Comparison of ENCODE assay signal across 21 cellular contexts in genomic region chr10:76070861-76071260, GRCh38.
A peak's percentile ranks its signal among the peaks of the same experiment; 100 is the strongest.
DNase-seq lines count a peak whose midpoint lies in the region; ATAC-seq and TF ChIP-seq lines count a peak whose summit lies in the region.
"Had no signal": no experiment of that assay in that cellular context is flagged by ENCODE, and none has a peak within 500 bp of the region (broad histone marks: within the 10 kb centered on the region; RNA-seq: fewer than 3 reads in every experiment).

No MANE protein-coding gene starts in this region.

- DNase-seq in SJCRH30 (peak; percentile 35 to 70), hepatocyte (ENCODE audit: low spot score) (no peak), prostate gland (ENCODE audit: low spot score) (no peak), transverse colon (no peak), NCI-H2029 treated with DMSO at 0.1 percent for 48 hours (lab: John Stamatoyannopoulos, UW) (no peak), OCI-M2 (lab: John Stamatoyannopoulos, UW; ENCODE audit: unreplicated experiment) (no peak), ecto neural progenitor cell (ENCODE audit: low spot score) (no peak)
- DNase-seq in activated CD8-positive, alpha-beta memory T cell treated with anti-CD3 and anti-CD28 coated beads, Interleukin-2, amount 10 ng/mL, durations not matched to agents 7 days and 5 days, result no peak
- DNase-seq: DMS79, IMR-90, NCI-H1105, NCI-H146, NCI-H2029, NCI-H2171, NCI-H345, NCI-H524, NCI-H774, OCI-M1, Right ventricle myocardium superior had no signal

- no peaks in the 10 kb centered on the region for H4K20me1 ChIP-seq in hepatocyte (ENCODE audit: insufficient read depth, poor library complexity, severe bottlenecking)

- TF ChIP-seq POLR2A in prostate gland (IDR thresholded peaks at IDR 0.05), result no peak
- no peak for TF ChIP-seq POLR2A in transverse colon (IDR thresholded peaks at IDR 0.05)

- H3K9me2 ChIP-seq in hepatocyte (replicated peaks; ENCODE audit: insufficient read depth), result no peaks in the 10 kb centered on the region

- H2AFZ ChIP-seq in hepatocyte, result no peak overlapping the region

- H3K4me1 Mint-ChIP-seq in activated CD8-positive, alpha-beta memory T cell treated with anti-CD3 and anti-CD28 coated beads, Interleukin-2, amount 10 ng/mL, durations not matched to agents 7 days and 5 days, result no peaks in the 10 kb centered on the region

- CTCF ChIA-PET in activated CD8-positive, alpha-beta memory T cell treated with anti-CD3 and anti-CD28 coated beads, Interleukin-2, amount 10 ng/mL, durations not matched to agents 7 days and 5 days (lab: Charles Lee), result no interaction called here

- intact Hi-C loops in prostate gland (cut with DNase I) (loop anchor here (5.0 kb wide), 1 partner anchor 409 kb away; no protein-coding TSS in a partner anchor), transverse colon (cut with DNase I; ENCODE audit: low total_unique reads) (no loop called here)

- no peaks in the 10 kb centered on the region for H3K79me2 ChIP-seq in hepatocyte

- H3K9me3 ChIP-seq in SJCRH30 (replicated peaks), result no peaks in the 10 kb centered on the region
- H3K9me3 ChIP-seq in hepatocyte (ENCODE audit: low read depth), result no peaks in the 10 kb centered on the region
- no peaks in the 10 kb centered on the region for H3K9me3 ChIP-seq in prostate gland
- no peaks in the 10 kb centered on the region for H3K9me3 ChIP-seq in transverse colon

- H3K36me3 ChIP-seq in SJCRH30, result no peaks in the 10 kb centered on the region
- H3K36me3 ChIP-seq in hepatocyte (replicated peaks; ENCODE audit: insufficient read depth, low read depth), result no peaks in the 10 kb centered on the region
- no peaks in the 10 kb centered on the region for H3K36me3 ChIP-seq in prostate gland
- no peaks in the 10 kb centered on the region for H3K36me3 ChIP-seq in transverse colon

- no peak overlapping the region for H3K4me3 ChIP-seq in SJCRH30
- no peak overlapping the region for H3K4me3 ChIP-seq in hepatocyte
- H3K4me3 ChIP-seq in prostate gland, result no peak overlapping the region
- no peak overlapping the region for H3K4me3 ChIP-seq in transverse colon

- ATAC-seq in activated CD8-positive, alpha-beta memory T cell treated with anti-CD3 and anti-CD28 coated beads, Interleukin-2, amount 10 ng/mL, durations not matched to agents 7 days and 5 days, result no peak

- TF ChIP-seq CTCF in hepatocyte (IDR thresholded peaks at IDR 0.05; ENCODE audit: poor library complexity) (no peak), prostate gland (IDR thresholded peaks at IDR 0.05) (no peak), transverse colon (IDR thresholded peaks at IDR 0.05) (no peak)

- 85% methylated on average over 5 of the region's 5 CpGs for WGBS in hepatocyte (ENCODE audit: low lambda C conversion rate, missing lambda C conversion rate)
- WGBS in prostate gland, result 96% methylated on average over 5 of the region's 5 CpGs
- WGBS in transverse colon (ENCODE audit: low coverage in 1 of 2), 2 donors, result 76% methylated on average over 5 of the region's 5 CpGs; no CpG with 5 or more reads in 1 of the 2 donors

- no peaks in the 10 kb centered on the region for H3K36me3 Mint-ChIP-seq in activated CD8-positive, alpha-beta memory T cell treated with anti-CD3 and anti-CD28 coated beads, Interleukin-2, amount 10 ng/mL, durations not matched to agents 7 days and 5 days

- in situ Hi-C loops in transverse colon (cut with MboI; ENCODE audit: low pct_ligation_motif_present in 1 of 4, low pct_unique_long_range_greater_than_20kb in 1 of 4, low sequenced_read_pairs in 3 of 4), result no loop called here

- peaks cover 6% of the 10 kb centered on the region for H3K4me1 ChIP-seq in SJCRH30
- H3K4me1 ChIP-seq in hepatocyte (ENCODE audit: insufficient read depth), result peaks cover 7% of the 10 kb centered on the region
- H3K4me1 ChIP-seq in prostate gland (replicated peaks), result no peaks in the 10 kb centered on the region
- H3K4me1 ChIP-seq in transverse colon, result peaks cover 0 to 18% (median 5%) of the 10 kb centered on the region in 4 donors

- H3K27me3 Mint-ChIP-seq in activated CD8-positive, alpha-beta memory T cell treated with anti-CD3 and anti-CD28 coated beads, Interleukin-2, amount 10 ng/mL, durations not matched to agents 7 days and 5 days, result no peaks in the 10 kb centered on the region

- H3K27ac Mint-ChIP-seq in activated CD8-positive, alpha-beta memory T cell treated with anti-CD3 and anti-CD28 coated beads, Interleukin-2, amount 10 ng/mL, durations not matched to agents 7 days and 5 days, result no peak overlapping the region

- H3K27me3 ChIP-seq in SJCRH30 (no peaks in the 10 kb centered on the region), hepatocyte (no peaks in the 10 kb centered on the region), prostate gland (replicated peaks; ENCODE audit: insufficient read depth) (no peaks in the 10 kb centered on the region), transverse colon (no peaks in the 10 kb centered on the region)

- H3K4me2 ChIP-seq in hepatocyte, result no peak overlapping the region
- H3K4me2 ChIP-seq: KMS-11 had no signal

- no peak for TF ChIP-seq EP300 in transverse colon (IDR thresholded peaks at IDR 0.05; ENCODE audit: low read depth)

- no peak overlapping the region for H3K4me3 Mint-ChIP-seq in activated CD8-positive, alpha-beta memory T cell treated with anti-CD3 and anti-CD28 coated beads, Interleukin-2, amount 10 ng/mL, durations not matched to agents 7 days and 5 days

- H3K9me3 Mint-ChIP-seq in activated CD8-positive, alpha-beta memory T cell treated with anti-CD3 and anti-CD28 coated beads, Interleukin-2, amount 10 ng/mL, durations not matched to agents 7 days and 5 days (ENCODE audit: low read depth), result peaks cover 4% of the 10 kb centered on the region

- H3K27ac ChIP-seq in SJCRH30, result no peak overlapping the region
- peak overlapping the region; percentile 25 for H3K27ac ChIP-seq in hepatocyte
- H3K27ac ChIP-seq in prostate gland, result peak overlapping the region; percentile 8 to 18
- H3K27ac ChIP-seq in transverse colon, result peak overlapping the region in 3 of 4 donors; percentile 10 to 33 (median 21)
- H3K27ac ChIP-seq: C4-2B, KMS-11 had no signal

Comparison
In these comparisons a context has a peak if more than half of its experiments do, and no peak if none do; other contexts are left out.
1. DNase-seq: peak in SJCRH30 (2 of 2); none in hepatocyte (single experiment), prostate gland (single experiment), transverse colon (single experiment), NCI-H2029 treated with DMSO at 0.1 percent for 48 hours (single experiment), activated CD8-positive, alpha-beta memory T cell treated with anti-CD3 and anti-CD28 coated beads, Interleukin-2, amount 10 ng/mL, durations not matched to agents 7 days and 5 days (single experiment), OCI-M2 (single experiment) and ecto neural progenitor cell (single experiment).